25 cellular contexts compared by ENCODE assay signal in genomic region chr6:100490065-100490464, GRCh38. TPM values are rescaled to one million over a fixed set of nuclear protein-coding genes. Genes with fewer than 3 reads are reported as not detected.
"Had no signal": no experiment of that assay in that cellular context is flagged by ENCODE, and none has a peak within 500 bp of the region (broad histone marks: within the 10 kb centered on the region; RNA-seq: fewer than 3 reads in every experiment).

No MANE protein-coding gene starts in this region.

- H3K4me3 ChIP-seq: dorsolateral prefrontal cortex, esophagus muscularis mucosa, gastroesophageal sphincter, heart left ventricle, left lung, lower lobe of right lung, mucosa of descending colon had no signal

- H3K9me3 ChIP-seq: esophagus muscularis mucosa, gastroesophageal sphincter, heart left ventricle, left lung, lower lobe of right lung, mucosa of descending colon had no signal

- H3K4me1 ChIP-seq: esophagus muscularis mucosa, gastroesophageal sphincter, heart left ventricle, left lung, lower lobe of right lung had no signal

- H3K36me3 ChIP-seq: esophagus muscularis mucosa, gastroesophageal sphincter, heart left ventricle, left lung, lower lobe of right lung had no signal

- H3K27ac ChIP-seq: dorsolateral prefrontal cortex, esophagus muscularis mucosa, foreskin keratinocyte, gastroesophageal sphincter, heart left ventricle, left lung, lower lobe of right lung had no signal

- DNase-seq: dermis blood vessel endothelial cell; dorsolateral prefrontal cortex; effector CD4-positive, alpha-beta T cell; effector memory CD4-positive, alpha-beta T cell; foreskin keratinocyte; heart left ventricle; hippocampal formation; left cardiac atrium; left lung; left ventricle myocardium superior; lower lobe of right lung; mesenchymal stem cell; mucosa of descending colon; naive B cell; naive thymus-derived CD8-positive, alpha-beta T cell had no signal

RNA-seq across cellular contexts. Expression of gene SIM1, which starts 25.3 kb away (rescaled TPM):
- total RNA-seq: dorsolateral prefrontal cortex; esophagus muscularis mucosa; fibroblast of lung; fibroblast of villous mesenchyme; foreskin keratinocyte; frontal cortex; gastroesophageal sphincter; left cardiac atrium; left lung; left ventricle myocardium superior; lower lobe of right lung; lung microvascular endothelial cell; mesenteric fat pad; mesothelial cell of epicardium; mucosa of descending colon; naive thymus-derived CD8-positive, alpha-beta T cell had no signal
- polyA plus RNA-seq: esophagus; fibroblast of lung; foreskin keratinocyte; heart left ventricle; keratinocyte; naive thymus-derived CD8-positive, alpha-beta T cell had no signal
